10 cellular contexts compared by ENCODE assay signal in genomic region chr5:74034738-74035137, GRCh38.
DNase-seq lines count a peak whose midpoint lies in the region; ATAC-seq, FAIRE-seq and TF ChIP-seq lines count a peak whose summit lies in the region.
"Had no signal": no experiment of that assay in that cellular context is flagged by ENCODE, and none has a peak within 500 bp of the region (broad histone marks: within the 10 kb centered on the region; RNA-seq: fewer than 3 reads in every experiment).

No MANE protein-coding gene starts in this region.

- H3K9me3 ChIP-seq in prostate gland: no peaks in the 10 kb centered on the region
- H3K9me3 ChIP-seq in SJCRH30 (replicated peaks): no peaks in the 10 kb centered on the region
- H3K9me3 ChIP-seq: thoracic aorta had no signal

- H3K4me1 ChIP-seq in prostate gland (replicated peaks) (no peaks in the 10 kb centered on the region), SJCRH30 (peaks cover 69% of the 10 kb centered on the region)

- no peak overlapping the region for H3K4me3 ChIP-seq in dorsolateral prefrontal cortex
- H3K4me3 ChIP-seq in prostate gland: no peak overlapping the region
- no peak overlapping the region for H3K4me3 ChIP-seq in SJCRH30
- H3K4me3 ChIP-seq: thoracic aorta had no signal

- H3K36me3 ChIP-seq in prostate gland: no peaks in the 10 kb centered on the region
- H3K36me3 ChIP-seq in SJCRH30: no peaks in the 10 kb centered on the region
- H3K36me3 ChIP-seq: thoracic aorta had no signal

- 42% methylated on average over 11 of the region's 11 CpGs for WGBS in prostate gland

- H3K27me3 ChIP-seq in dorsolateral prefrontal cortex (peaks cover 0 to 9% (median 0%) of the 10 kb centered on the region in 45 donors), prostate gland (replicated peaks; ENCODE audit: insufficient read depth) (no peaks in the 10 kb centered on the region), SJCRH30 (no peaks in the 10 kb centered on the region)

- peak; percentile 44 for DNase-seq in H54 (ENCODE audit: insufficient read length, low spot score)
- DNase-seq in RCC 7860 (ENCODE audit: low spot score): peak; percentile 76
- DNase-seq in dorsolateral prefrontal cortex: peak in 8 of 10 donors; percentile 14 to 81 (median 59)
- DNase-seq in prostate gland (ENCODE audit: low spot score): peak; percentile 7
- no peak for DNase-seq in SJCRH30
- DNase-seq: effector memory CD8-positive, alpha-beta T cell had no signal

- H3K27ac ChIP-seq in dorsolateral prefrontal cortex: peak overlapping the region in 33 of 59 donors; percentile 6 to 79 (median 55)
- H3K27ac ChIP-seq in prostate gland: no peak overlapping the region
- H3K27ac ChIP-seq in SJCRH30: no peak overlapping the region
- H3K27ac ChIP-seq: thoracic aorta had no signal

- TF ChIP-seq CTCF in dorsolateral prefrontal cortex (IDR thresholded peaks at IDR 0.05 in 54 of 56, conservative IDR thresholded peaks at IDR 0.05 in 2 of 56; ENCODE audit: low read depth in 1 of 56, partially characterized antibody in 56 of 56) (no peak), prostate gland (IDR thresholded peaks at IDR 0.05) (no peak)

- FAIRE-seq in H54 (lab: Jason Lieb, UNC) (peak; percentile 97), RCC 7860 (lab: Jason Lieb, UNC) (peak; percentile 17)

- TF ChIP-seq POLR2A in H54 (IDR thresholded peaks at IDR 0.05; ENCODE audit: low read depth, low read length): no peak
- no peak for TF ChIP-seq POLR2A in prostate gland (IDR thresholded peaks at IDR 0.05)

- intact Hi-C loops in dorsolateral prefrontal cortex (cut with DNase I): loop anchor here (2.0 to 5.0 kb wide), 2 partner anchors 606 to 608 kb away; partner anchors contain the start of gene ENC1 (in 2 of the 2)
- intact Hi-C loops in prostate gland (cut with DNase I): loop anchor here (5.0 kb wide), 1 partner anchor 608 kb away; the partner anchor contains the start of gene ENC1

- no peak for ATAC-seq in HG03521 (IDR thresholded peaks at IDR 0.05; ENCODE audit: unreplicated experiment)
- no peak for ATAC-seq in GM18909 (IDR thresholded peaks at IDR 0.05; ENCODE audit: poor library complexity, unreplicated experiment)
- ATAC-seq in HG03460 (IDR thresholded peaks at IDR 0.05; ENCODE audit: unreplicated experiment): no peak
- ATAC-seq: effector memory CD8-positive, alpha-beta T cell had no signal

Comparison
In these comparisons a context has a peak if more than half of its experiments do, and no peak if none do; other contexts are left out.
1. DNase-seq: peak in H54 (single experiment), RCC 7860 (single experiment), dorsolateral prefrontal cortex (8 of 10) and prostate gland (single experiment); none in SJCRH30 (0 of 2).
2. H3K27ac ChIP-seq: peak in dorsolateral prefrontal cortex (33 of 59); none in prostate gland (0 of 2) and SJCRH30 (single experiment).